9 cellular contexts compared by ENCODE assay signal in genomic region chr16:24858219-24859041, GRCh38. TPM values are rescaled to one million over a fixed set of nuclear protein-coding genes. Genes with fewer than 3 reads are reported as not detected.
DNase-seq lines count a peak whose midpoint lies in the region; ATAC-seq, FAIRE-seq and TF ChIP-seq lines count a peak whose summit lies in the region.
"Had no signal": no experiment of that assay in that cellular context is flagged by ENCODE, and none has a peak within 500 bp of the region (broad histone marks: within the 10 kb centered on the region; RNA-seq: fewer than 3 reads in every experiment).

No MANE protein-coding gene starts in this region.

- DNase-seq in activated CD4-positive, alpha-beta T cell treated with anti-CD3 and anti-CD28 coated beads for 24 hours (ENCODE audit: low read depth in 2 of 2): peak; percentile 28 to 40
- no peak for DNase-seq in activated CD4-positive, alpha-beta T cell treated with anti-CD3 and anti-CD28 coated beads for 1 hour
- DNase-seq in T-helper 2 cell treated with Interferon-gamma antibody and Interleukin-4, amounts not matched to agents 5 μg/mL and 100 μg/mL, for 36 hours (ENCODE audit: low spot score): peak; percentile 36
- peak; percentile 28 for DNase-seq in bronchial epithelial cell (ENCODE audit: low read depth)
- DNase-seq in memory B cell (ENCODE audit: low spot score in 2 of 2): peak; percentile 12 to 30
- DNase-seq in upper lobe of right lung: peak; percentile 70
- DNase-seq in NCI-H2196 (lab: John Stamatoyannopoulos, UW; ENCODE audit: unreplicated experiment): no peak
- DNase-seq in NCI-H1694 (lab: John Stamatoyannopoulos, UW): no peak

- TF ChIP-seq CTCF in bronchial epithelial cell (IDR thresholded peaks at IDR 0.05; ENCODE audit: insufficient read depth, low read length, severe bottlenecking) (no peak), upper lobe of right lung (IDR thresholded peaks at IDR 0.05) (no peak)

- intact Hi-C loops in upper lobe of right lung (cut with DNase I): no loop called here

- H3K27me3 ChIP-seq in bronchial epithelial cell (ENCODE audit: control insufficient read depth, insufficient read depth, low read length) (no peaks in the 10 kb centered on the region), upper lobe of right lung (no peaks in the 10 kb centered on the region)

- no peak overlapping the region for H3K4me3 Mint-ChIP-seq in T-helper 2 cell treated with Interferon-gamma antibody and Interleukin-4, amounts not matched to agents 5 μg/mL and 100 μg/mL, for 36 hours
- no peak overlapping the region for H3K4me3 Mint-ChIP-seq in memory B cell
- H3K4me3 Mint-ChIP-seq: T-helper 1 cell treated with Interleukin-12 subunit alpha and Interleukin-12 subunit beta and Interleukin-4 antibody, amounts not matched to agents 30 μg/mL and 1 μg/mL, for 36 hours had no signal

- peaks cover 1% of the 10 kb centered on the region for H3K4me1 Mint-ChIP-seq in T-helper 2 cell treated with Interferon-gamma antibody and Interleukin-4, amounts not matched to agents 5 μg/mL and 100 μg/mL, for 36 hours (ENCODE audit: low read depth)
- no peaks in the 10 kb centered on the region for H3K4me1 Mint-ChIP-seq in memory B cell

- ATAC-seq in memory B cell (ENCODE audit: low read depth) (no peak), upper lobe of right lung (peak; percentile 65)

- no peaks in the 10 kb centered on the region for H3K9me3 ChIP-seq in upper lobe of right lung

- no peak overlapping the region for H3K27ac Mint-ChIP-seq in T-helper 2 cell treated with Interferon-gamma antibody and Interleukin-4, amounts not matched to agents 5 μg/mL and 100 μg/mL, for 36 hours
- H3K27ac Mint-ChIP-seq in memory B cell: no peak overlapping the region
- H3K27ac Mint-ChIP-seq: T-helper 1 cell treated with Interleukin-12 subunit alpha and Interleukin-12 subunit beta and Interleukin-4 antibody, amounts not matched to agents 30 μg/mL and 1 μg/mL, for 36 hours had no signal

- H3K9me3 Mint-ChIP-seq in T-helper 2 cell treated with Interferon-gamma antibody and Interleukin-4, amounts not matched to agents 5 μg/mL and 100 μg/mL, for 36 hours: no peaks in the 10 kb centered on the region
- H3K9me3 Mint-ChIP-seq in memory B cell: no peaks in the 10 kb centered on the region
- H3K9me3 Mint-ChIP-seq: T-helper 1 cell treated with Interleukin-12 subunit alpha and Interleukin-12 subunit beta and Interleukin-4 antibody, amounts not matched to agents 30 μg/mL and 1 μg/mL, for 36 hours had no signal

- no peak for FAIRE-seq in bronchial epithelial cell (lab: Jason Lieb, UNC)

- H3K27ac ChIP-seq in upper lobe of right lung: no peak overlapping the region

- no peaks in the 10 kb centered on the region for H3K36me3 ChIP-seq in bronchial epithelial cell (ENCODE audit: control insufficient read depth, insufficient read depth, low read length)
- H3K36me3 ChIP-seq in upper lobe of right lung: no peaks in the 10 kb centered on the region

- H3K27me3 Mint-ChIP-seq in T-helper 2 cell treated with Interferon-gamma antibody and Interleukin-4, amounts not matched to agents 5 μg/mL and 100 μg/mL, for 36 hours (ENCODE audit: low read depth): no peaks in the 10 kb centered on the region
- peaks cover 6% of the 10 kb centered on the region for H3K27me3 Mint-ChIP-seq in memory B cell

- no peaks in the 10 kb centered on the region for H3K4me1 ChIP-seq in upper lobe of right lung

- H3K36me3 Mint-ChIP-seq in T-helper 2 cell treated with Interferon-gamma antibody and Interleukin-4, amounts not matched to agents 5 μg/mL and 100 μg/mL, for 36 hours (ENCODE audit: low read depth): no peaks in the 10 kb centered on the region
- peaks cover 4% of the 10 kb centered on the region for H3K36me3 Mint-ChIP-seq in memory B cell

- no peak overlapping the region for H3K4me3 ChIP-seq in bronchial epithelial cell (ENCODE audit: low read depth, low read length)
- H3K4me3 ChIP-seq in upper lobe of right lung: no peak overlapping the region

RNA-seq across cellular contexts. Expression of gene SLC5A11, which starts 12.7 kb away (rescaled TPM):
- total RNA-seq in bronchial epithelial cell (not detected in 2 replicates), upper lobe of right lung (not detected)

Comparison
In these comparisons a context has a peak if more than half of its experiments do, and no peak if none do; other contexts are left out.
1. DNase-seq: peak in activated CD4-positive, alpha-beta T cell treated with anti-CD3 and anti-CD28 coated beads for 24 hours (2 of 2), T-helper 2 cell treated with Interferon-gamma antibody and Interleukin-4, amounts not matched to agents 5 μg/mL and 100 μg/mL, for 36 hours (single experiment), bronchial epithelial cell (single experiment), memory B cell (2 of 2) and upper lobe of right lung (single experiment); none in activated CD4-positive, alpha-beta T cell treated with anti-CD3 and anti-CD28 coated beads for 1 hour (single experiment), NCI-H2196 (single experiment) and NCI-H1694 (single experiment).